In the genomic region with DNA sequence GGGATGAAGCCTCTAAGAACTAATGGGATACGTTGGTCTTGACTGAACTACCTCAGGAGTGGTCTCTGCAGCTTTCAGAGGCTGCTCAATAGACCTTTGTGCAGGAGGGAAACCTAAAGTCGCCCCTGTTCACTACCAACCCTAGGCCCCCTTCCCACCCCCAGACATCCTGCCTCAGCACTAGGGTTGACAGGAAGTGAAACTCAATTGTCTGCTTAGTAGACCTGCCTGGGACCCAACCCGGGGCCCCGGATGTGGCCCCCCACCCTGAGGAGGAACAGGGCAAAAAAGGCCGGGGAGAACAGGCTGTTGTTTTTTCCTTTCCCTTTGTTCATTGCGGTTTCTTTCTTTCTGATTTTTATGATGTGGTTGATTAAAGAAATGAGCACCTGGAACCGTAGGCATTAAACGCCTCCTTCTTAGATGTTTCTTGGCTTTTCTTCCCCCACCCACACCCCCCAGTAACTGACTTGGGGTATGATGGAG, we compare ENCODE assay signal across 8 cellular contexts. TPM values are rescaled to one million over a fixed set of nuclear protein-coding genes. Genes with fewer than 3 reads are reported as not detected.
DNase-seq lines count a peak whose midpoint lies in the region; ATAC-seq and TF ChIP-seq lines count a peak whose summit lies in the region.

No MANE protein-coding gene starts in this region.

- H3K79me2 ChIP-seq in OCI-LY7 (ENCODE audit: insufficient read depth, low read depth, low read length) = peaks cover 71% of the 10 kb centered on the region

- peak overlapping the region; percentile 27 for H3K4me3 Mint-ChIP-seq in Caco-2 (ENCODE audit: unreplicated experiment)

- no peaks in the 10 kb centered on the region for H3K27me3 Mint-ChIP-seq in Caco-2 (ENCODE audit: insufficient read depth, unreplicated experiment)

- peaks cover 4% of the 10 kb centered on the region; the same call in 1 of the 2 replicates for H4K20me1 ChIP-seq in OCI-LY7 (ENCODE audit: insufficient read depth, low read length)

- H3K4me3 ChIP-seq in Caco-2 (ENCODE audit: low read depth, low read length) (no peak overlapping the region), OCI-LY7 (ENCODE audit: low read depth, low read length, poor library complexity, severe bottlenecking) (peak overlapping the region; percentile 82), muscle layer of duodenum (ENCODE audit: low read depth in 1 of 2, low read length in 2 of 2) (no peak overlapping the region), suprapubic skin (peak overlapping the region; percentile 88)

- no peaks in the 10 kb centered on the region for H3K9me2 ChIP-seq in OCI-LY7 (ENCODE audit: insufficient read depth, low read length)

- H3K36me3 ChIP-seq in Caco-2 (ENCODE audit: control insufficient read depth, insufficient read depth, low read length) (0 out of 2 replicates have a peak, but pooled peaks cover 1% of the 10 kb centered on the region), OCI-LY7 (ENCODE audit: insufficient read depth, low read length) (peaks cover 33% of the 10 kb centered on the region), muscle layer of duodenum (ENCODE audit: control insufficient read depth in 1 of 2, insufficient read depth in 2 of 2, low read length in 2 of 2) (peaks cover 0 to 4% of the 10 kb centered on the region in 2 donors), suprapubic skin (no peaks in the 10 kb centered on the region)

- intact Hi-C loops in Caco-2 (cut with micrococcal nuclease; ENCODE audit: unreplicated experiment) = no loop called here
- intact Hi-C loops in OCI-LY7 (cut with micrococcal nuclease; ENCODE audit: unreplicated experiment) = loop anchor here (1.0 to 5.0 kb wide), 5 partner anchors 44 to 758 kb away; partner anchors contain the start of genes PA2G4, PTGES3 and ZC3H10

- TF ChIP-seq POLR2A in suprapubic skin (IDR thresholded peaks at IDR 0.05) = no peak

- POLR2A ChIA-PET in Caco-2 (lab: Charles Lee) = no interaction called here
- POLR2A ChIA-PET in OCI-LY7 (lab: Charles Lee) = interaction anchor here (1.2 to 3.7 kb wide), 6 partner anchors 46 to 185 kb away, joined by 5 to 12 read pairs (median 6); partner anchors contain the start of genes ORMDL2 and SARNP

- DNase-seq in Caco-2 = no peak
- DNase-seq in OCI-LY7 (ENCODE audit: low spot score) = peak; percentile 99
- DNase-seq in activated effector memory CD4-positive, alpha-beta T cell treated with anti-CD3 and anti-CD28 coated beads, Interleukin-2, amount 50 U/mL, for 16 hours = peak; percentile 94
- DNase-seq in suprapubic skin (ENCODE audit: low spot score in 2 of 2) = no peak
- no peak for DNase-seq in NCI-H187 (lab: John Stamatoyannopoulos, UW)
- no peak for DNase-seq in cortex of kidney (lab: John Stamatoyannopoulos, UW)

- TF ChIP-seq CTCF in Caco-2 (IDR thresholded peaks at IDR 0.05; ENCODE audit: insufficient read depth in 1 of 2, low read depth in 1 of 2, low read length in 1 of 2, severe bottlenecking in 1 of 2, unreplicated experiment in 1 of 2) (no peak), OCI-LY7 (conservative IDR thresholded peaks at IDR 0.05; ENCODE audit: low read length) (no peak), suprapubic skin (IDR thresholded peaks at IDR 0.05) (no peak)

- peaks cover 39% of the 10 kb centered on the region for H3K36me3 Mint-ChIP-seq in Caco-2 (ENCODE audit: insufficient read depth, unreplicated experiment)

- peaks cover 35% of the 10 kb centered on the region for H3K4me1 Mint-ChIP-seq in Caco-2 (ENCODE audit: low read depth, unreplicated experiment)

- no peak overlapping the region for H3K27ac Mint-ChIP-seq in Caco-2 (ENCODE audit: unreplicated experiment)

- BruUV-seq in Caco-2 (replicated peaks; lab: Mats Ljungman, UMichigan) (no TSS peak), OCI-LY7 (replicated peaks; lab: Mats Ljungman, UMichigan) (no TSS peak)

- CTCF ChIA-PET in Caco-2 (lab: Charles Lee) = interaction anchor here (1.3 kb wide), 1 partner anchor 11 kb away, joined by 6 read pairs; no protein-coding TSS in a partner anchor
- CTCF ChIA-PET in OCI-LY7 (lab: Charles Lee; ENCODE audit: unreplicated experiment) = interaction anchor here (1.1 kb wide), 1 partner anchor 9 kb away, joined by 3 read pairs; no protein-coding TSS in a partner anchor

- H3K27ac ChIP-seq in OCI-LY7 (ENCODE audit: low read depth, low read length, poor library complexity, severe bottlenecking) = peak overlapping the region; percentile 99
- H3K27ac ChIP-seq in muscle layer of duodenum (ENCODE audit: low read length) = peak overlapping the region; percentile 47
- peak overlapping the region; percentile 98 for H3K27ac ChIP-seq in suprapubic skin

- H2AFZ ChIP-seq in OCI-LY7 (ENCODE audit: low read length) = no peak overlapping the region

- no peaks in the 10 kb centered on the region for H3K9me3 ChIP-seq in Caco-2
- H3K9me3 ChIP-seq in OCI-LY7 (ENCODE audit: low read length) = no peaks in the 10 kb centered on the region
- H3K9me3 ChIP-seq in muscle layer of duodenum (ENCODE audit: control insufficient read depth in 1 of 2, low read length in 2 of 2) = no peaks in the 10 kb centered on the region
- H3K9me3 ChIP-seq in suprapubic skin = no peaks in the 10 kb centered on the region

- peak overlapping the region; percentile 93 for H3K4me2 ChIP-seq in OCI-LY7 (ENCODE audit: low read length)

- 42% methylated on average over 8 of the region's 8 CpGs for WGBS in suprapubic skin

- H3K9me3 Mint-ChIP-seq in Caco-2 (ENCODE audit: unreplicated experiment) = no peaks in the 10 kb centered on the region

- no peak for TF ChIP-seq EP300 in suprapubic skin (IDR thresholded peaks at IDR 0.05)

- ATAC-seq in GM21576 (IDR thresholded peaks at IDR 0.05; ENCODE audit: unreplicated experiment) = peak; percentile 36

- no peaks in the 10 kb centered on the region for H3K27me3 ChIP-seq in Caco-2 (replicated peaks; ENCODE audit: control insufficient read depth, insufficient read depth, low read length)
- H3K27me3 ChIP-seq in muscle layer of duodenum (ENCODE audit: low read depth, low read length) = no peaks in the 10 kb centered on the region
- no peaks in the 10 kb centered on the region for H3K27me3 ChIP-seq in suprapubic skin

- H3K4me1 ChIP-seq in Caco-2 = peaks cover 33% of the 10 kb centered on the region
- H3K4me1 ChIP-seq in OCI-LY7 (ENCODE audit: insufficient read depth, low read length, poor library complexity, severe bottlenecking) = peaks cover 55% of the 10 kb centered on the region
- H3K4me1 ChIP-seq in muscle layer of duodenum (ENCODE audit: control insufficient read depth in 1 of 2, insufficient read depth in 2 of 2, low read length in 2 of 2) = peaks cover 14 to 23% of the 10 kb centered on the region in 2 donors
- peaks cover 75% of the 10 kb centered on the region for H3K4me1 ChIP-seq in suprapubic skin

RNA-seq across cellular contexts. Expression of gene DGKA, which starts 1.6 kb away (rescaled TPM):
- 19.4 and 22.2 TPM in 2 replicates for total RNA-seq in Caco-2 (2022)
- 106 and 144 TPM in 2 replicates for total RNA-seq in OCI-LY7 (2014; rRNA removed; shearing (Covaris generic))
- total RNA-seq in OCI-LY7 (2022) = 170 and 216 TPM in 2 replicates
- 100 to 1,000 TPM; 185 to 556 (median 198) TPM for total RNA-seq in suprapubic skin

RNA-seq across cellular contexts. Expression of gene PYM1, which starts 1.7 kb away (rescaled TPM):
- 39.3 and 47.2 TPM in 2 replicates for total RNA-seq in Caco-2 (2022)
- 88.5 and 97.2 TPM in 2 replicates for total RNA-seq in OCI-LY7 (2014; rRNA removed; shearing (Covaris generic))
- total RNA-seq in OCI-LY7 (2022) = 82.7 and 88.5 TPM in 2 replicates
- 10 to 100 TPM; 32.0 to 41.8 (median 37.4) TPM for total RNA-seq in suprapubic skin

RNA-seq across cellular contexts. Expression of gene PMEL, which starts 36.5 kb away (rescaled TPM):
- 7.8 and 9.7 TPM in 2 replicates for total RNA-seq in Caco-2 (2022)
- 0.49 and 1.4 TPM in 2 replicates for total RNA-seq in OCI-LY7 (2014; rRNA removed; shearing (Covaris generic))
- total RNA-seq in OCI-LY7 (2022) = 2.4 and 3.0 TPM in 2 replicates
- 100 to 1,000 TPM in 1 of 4 donors, 10 to 100 TPM in 3; 54.4 to 188 (median 71.7) TPM for total RNA-seq in suprapubic skin

RNA-seq across cellular contexts. Expression of gene CDK2, which starts 37.3 kb away (rescaled TPM):
- total RNA-seq in Caco-2 (2022) = 103 and 110 TPM in 2 replicates
- total RNA-seq in OCI-LY7 (2014; rRNA removed; shearing (Covaris generic)) = 57.8 and 68.1 TPM in 2 replicates
- total RNA-seq in OCI-LY7 (2022) = 80.9 and 81.4 TPM in 2 replicates
- 10 to 100 TPM; 18.4 to 33.2 (median 28.6) TPM for total RNA-seq in suprapubic skin

RNA-seq across cellular contexts. Expression of gene RAB5B, which starts 44.5 kb away (rescaled TPM):
- 98.4 and 107 TPM in 2 replicates for total RNA-seq in Caco-2 (2022)
- 21.6 and 21.8 TPM in 2 replicates for total RNA-seq in OCI-LY7 (2014; rRNA removed; shearing (Covaris generic))
- total RNA-seq in OCI-LY7 (2022) = 47.2 and 50.5 TPM in 2 replicates
- total RNA-seq in suprapubic skin = 100 to 1,000 TPM in 3 of 4 donors, 10 to 100 TPM in 1; 97.1 to 143 (median 114) TPM

Comparison
In these comparisons a context has a peak if more than half of its experiments do, and no peak if none do; other contexts are left out.
1. DNase-seq: peak in OCI-LY7 (single experiment) and activated effector memory CD4-positive, alpha-beta T cell treated with anti-CD3 and anti-CD28 coated beads, Interleukin-2, amount 50 U/mL, for 16 hours (single experiment); none in Caco-2 (0 of 2), suprapubic skin (0 of 2), NCI-H187 (0 of 2) and cortex of kidney (single experiment).
2. H3K4me3 ChIP-seq: peak in OCI-LY7 (single experiment) and suprapubic skin (single experiment); none in Caco-2 (single experiment) and muscle layer of duodenum (0 of 2).
3. H3K27ac ChIP-seq: peak in every context shown above with its lines; median percentile 99 in OCI-LY7; 98 in suprapubic skin; 47 in muscle layer of duodenum.